ENCODE assay signal across 8 cellular contexts in the genomic region with DNA sequence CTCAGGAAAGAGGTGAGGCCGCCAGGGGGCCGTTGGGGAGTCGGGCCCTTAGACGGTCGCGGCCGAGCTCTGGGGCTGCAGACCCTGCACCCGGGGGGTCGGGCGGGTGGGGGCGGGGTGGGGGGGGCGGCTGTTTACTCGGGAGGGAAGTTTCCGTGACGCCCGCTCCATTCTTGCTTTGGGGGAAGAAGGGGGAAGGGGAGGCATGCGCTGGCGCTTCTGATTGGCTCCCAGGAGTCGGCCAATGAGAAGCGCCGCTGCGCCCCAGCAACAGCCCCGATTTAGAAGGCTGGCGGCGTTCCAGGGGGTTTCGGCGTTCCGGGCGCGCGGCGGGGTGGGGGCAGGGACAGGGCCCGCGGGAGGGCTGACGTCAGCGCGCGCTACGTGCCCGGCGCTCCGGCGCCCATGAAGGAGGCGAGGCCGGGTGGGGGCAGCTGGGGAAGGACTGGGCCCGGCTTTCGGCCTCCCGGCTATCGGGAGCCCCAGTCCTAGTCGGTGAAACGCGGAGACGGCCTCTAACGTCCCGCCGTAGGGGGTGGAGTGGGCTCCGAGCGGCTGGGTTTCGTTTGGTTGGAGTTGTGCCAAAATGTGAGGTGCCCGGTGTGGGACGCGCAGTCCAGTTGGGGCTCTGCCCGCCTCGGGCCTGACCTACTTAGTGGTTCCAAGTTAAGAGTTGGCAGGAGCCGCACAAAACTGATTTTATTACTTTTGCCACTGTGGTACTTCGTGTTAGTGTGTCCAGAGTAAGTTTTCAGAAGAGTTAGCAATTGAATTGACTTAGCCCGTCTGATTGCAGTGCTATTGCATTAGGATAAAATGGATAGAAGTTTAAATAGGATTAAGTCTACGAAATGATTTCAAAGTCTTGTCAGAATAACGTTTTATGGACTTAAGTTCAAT. TPM values are rescaled to one million over a fixed set of nuclear protein-coding genes. Genes with fewer than 3 reads are reported as not detected.
DNase-seq lines count a peak whose midpoint lies in the region; ATAC-seq, FAIRE-seq and TF ChIP-seq lines count a peak whose summit lies in the region.

No MANE protein-coding gene starts in this region.

- peak overlapping the region; percentile 100 for H3K27ac ChIP-seq in kidney (ENCODE audit: low read depth in 2 of 2, low read length in 2 of 2)

- intact Hi-C loops in kidney (cut with DNase I) = no loop called here

- H3K4me1 ChIP-seq in kidney (ENCODE audit: control insufficient read depth in 1 of 2, insufficient read depth in 1 of 2, low read depth in 1 of 2, low read length in 2 of 2) = peaks cover 5 to 10% of the 10 kb centered on the region in 2 donors

- DNase-seq in AG09319 (ENCODE audit: extremely low read depth, low read depth) (peak; percentile 95), NCI-H345 treated with DMSO at 0.1 percent for 48 hours (lab: John Stamatoyannopoulos, UW; ENCODE audit: unreplicated experiment) (peak; percentile 94), cerebellar cortex (ENCODE audit: low spot score) (peak; percentile 95), kidney (peak; percentile 100)
- DNase-seq in stimulated activated CD4-positive, alpha-beta T cell treated with anti-CD3 and anti-CD28 coated beads, Interleukin-15, amount 100 ng/mL, for 1 hour (ENCODE audit: low read depth in 1 of 2, low spot score in 1 of 2) = peak; percentile 98 to 99

- no peak for FAIRE-seq in kidney (lab: Jason Lieb, UNC)

- ATAC-seq in HG03280 (IDR thresholded peaks at IDR 0.05; ENCODE audit: unreplicated experiment) = peak; percentile 58
- peak; percentile 64 to 70 for ATAC-seq in activated CD4-positive, CD25-positive, alpha-beta regulatory T cell treated with anti-CD3 and anti-CD28 coated beads, Interleukin-2, amount 50 U/mL, for 24 hours

- peak overlapping the region; percentile 96 to 100 for H3K9ac ChIP-seq in kidney (ENCODE audit: low read length in 2 of 2)

- peak overlapping the region; percentile 98 to 99 for H3K4me3 ChIP-seq in kidney (ENCODE audit: low read length in 2 of 2)

- no peaks in the 10 kb centered on the region for H3K9me3 ChIP-seq in kidney (ENCODE audit: control insufficient read depth in 1 of 2, low read length in 2 of 2)

- H3K36me3 ChIP-seq in kidney (ENCODE audit: control insufficient read depth in 1 of 2, insufficient read depth in 2 of 2, low read length in 2 of 2) = peaks cover 21 to 22% of the 10 kb centered on the region in 2 donors

- in situ Hi-C loops in GM18951 (cut with MboI; ENCODE audit: low sequenced_read_pairs, unreplicated experiment) = no loop called here

- TF ChIP-seq CTCF in AG09319 (IDR thresholded peaks at IDR 0.05; ENCODE audit: low read depth, low read length) = no peak; the same call in 1 of the 2 replicates
- TF ChIP-seq CTCF in kidney (IDR thresholded peaks at IDR 0.05; ENCODE audit: borderline replicate concordance, extremely low read depth, insufficient read depth) = no peak

- peak; percentile 90 for TF ChIP-seq POLR2A in GM18951 (IDR thresholded peaks at IDR 0.05; ENCODE audit: extremely low read depth, insufficient read depth, insufficient read length)

RNA-seq across cellular contexts. Expression of gene PNRC1, which starts 1.1 kb away (rescaled TPM):
- 232 TPM for total RNA-seq in kidney
- 72.0 TPM for polyA plus RNA-seq in kidney (ENCODE audit: insufficient read depth, low read depth, low replicate concordance)

RNA-seq across cellular contexts. Expression of gene SRSF12, which starts 36.2 kb away (rescaled TPM):
- 2.3 TPM for total RNA-seq in kidney
- polyA plus RNA-seq in kidney (ENCODE audit: insufficient read depth, low read depth, low replicate concordance) = 1.0 TPM

Comparison
In these comparisons a context has a peak if more than half of its experiments do, and no peak if none do; other contexts are left out.
1. Peak in every context shown above with its lines: DNase-seq, ATAC-seq, H3K4me3 ChIP-seq and H3K27ac ChIP-seq.